19 cellular contexts compared by ENCODE assay signal in genomic region chr1:6461538-6462411, GRCh38. TPM values are rescaled to one million over a fixed set of nuclear protein-coding genes. Genes with fewer than 3 reads are reported as not detected.
DNase-seq lines count a peak whose midpoint lies in the region; ATAC-seq, FAIRE-seq and TF ChIP-seq lines count a peak whose summit lies in the region.
"Had no signal": no experiment of that assay in that cellular context is flagged by ENCODE, and none has a peak within 500 bp of the region (broad histone marks: within the 10 kb centered on the region; RNA-seq: fewer than 3 reads in every experiment).

No MANE protein-coding gene starts in this region.

- H3K4me1 ChIP-seq in CD8-positive, alpha-beta T cell (ENCODE audit: insufficient read depth, low read length) = peaks cover 55% of the 10 kb centered on the region
- peaks cover 21% of the 10 kb centered on the region for H3K4me1 ChIP-seq in HepG2 (ENCODE audit: insufficient read depth, low read length)
- H3K4me1 ChIP-seq: SJCRH30 had no signal

- no peak overlapping the region for H3K4me3 ChIP-seq in CD8-positive, alpha-beta T cell (ENCODE audit: low read depth, low read length)
- H3K4me3 ChIP-seq in HepG2 (replicated peaks in 1 of 3; ENCODE audit: insufficient read depth in 1 of 3, low read depth in 2 of 3, low read length in 3 of 3) = no peak overlapping the region
- H3K4me3 ChIP-seq: cardiac muscle cell, hepatocyte, SJCRH30 had no signal

- no peak overlapping the region for H3K4me2 ChIP-seq in HepG2 (ENCODE audit: low read depth, low read length)
- H3K4me2 ChIP-seq: hepatocyte had no signal

- H3K79me2 ChIP-seq in HepG2 (ENCODE audit: insufficient read depth, low read length) = no peaks in the 10 kb centered on the region
- H3K79me2 ChIP-seq: hepatocyte had no signal

- no peak for DNase-seq in T-helper 2 cell treated with Interferon-gamma antibody and Interleukin-4, amounts not matched to agents 5 μg/mL and 100 μg/mL, for 36 hours (ENCODE audit: low spot score)
- DNase-seq in T-helper 2 cell (no peak), HepG2 (ENCODE audit: low spot score) (no peak)
- DNase-seq in CD8-positive, alpha-beta T cell = no peak
- DNase-seq in activated T-helper 2 cell treated with anti-CD3 and anti-CD28 coated beads, Interferon-gamma antibody, Interleukin-2, Interleukin-4, amounts not matched to agents 10 μg/mL and 5 μg/mL and 100 μg/mL, durations not matched to agents 14 hours and 24 hours and 36 hours (ENCODE audit: low spot score) = no peak
- DNase-seq: 8988T, HFFc6, IMR-90, MV-4-11, OCI-M1, SJCRH30 had no signal

- H3K27me3 ChIP-seq in CD8-positive, alpha-beta T cell (ENCODE audit: insufficient read depth, low read length) = no peaks in the 10 kb centered on the region
- no peaks in the 10 kb centered on the region for H3K27me3 ChIP-seq in HepG2 (ENCODE audit: control insufficient read depth in 1 of 2, insufficient read depth in 2 of 2, low read length in 2 of 2)
- H3K27me3 ChIP-seq: hepatocyte, SJCRH30 had no signal

- no peak for FAIRE-seq in HepG2 (lab: Jason Lieb, UNC)

- TF ChIP-seq POLR2A in HepG2 (IDR thresholded peaks at IDR 0.05; ENCODE audit: insufficient read depth in 1 of 2, low read depth in 2 of 2, low read length in 2 of 2) = peak in 1 of 2 experiments; percentile 66; a peak in 2 of 4 replicates

- no peak for TF ChIP-seq EP300 in HepG2 (IDR thresholded peaks at IDR 0.05; ENCODE audit: low read depth in 2 of 2, low read length in 2 of 2)
- TF ChIP-seq EP300 in HepG2 (CRISPR knock-in tag; IDR thresholded peaks at IDR 0.05; ENCODE audit: borderline replicate concordance) = no peak

- intact Hi-C loops in CD8-positive, alpha-beta T cell (cut with DNase I, micrococcal nuclease) = loop anchor here in 1 of 2 experiments (2.0 kb wide), 2 partner anchors 13 to 29 kb away; partner anchors contain the start of gene PLEKHG5
- intact Hi-C loops in activated T-helper 2 cell treated with anti-CD3 and anti-CD28 coated beads, Interferon-gamma antibody, Interleukin-2, Interleukin-4, amounts not matched to agents 10 μg/mL and 5 μg/mL and 100 μg/mL, durations not matched to agents 14 hours and 24 hours and 36 hours (cut with micrococcal nuclease) = no loop called here
- intact Hi-C loops in HepG2 (cut with micrococcal nuclease; ENCODE audit: unreplicated experiment) = no loop called here

- no peak for TF ChIP-seq RAD21 in HepG2 (CRISPR knock-in tag; IDR thresholded peaks at IDR 0.05)

- no peak overlapping the region for H2AFZ ChIP-seq in HepG2 (ENCODE audit: low read length)
- H2AFZ ChIP-seq: hepatocyte had no signal

- H3K36me3 Mint-ChIP-seq in T-helper 2 cell treated with Interferon-gamma antibody and Interleukin-4, amounts not matched to agents 5 μg/mL and 100 μg/mL, for 36 hours (ENCODE audit: low read depth) = peaks cover 42% of the 10 kb centered on the region
- H3K36me3 Mint-ChIP-seq in CD8-positive, alpha-beta T cell = peaks cover 42% of the 10 kb centered on the region
- H3K36me3 Mint-ChIP-seq in activated T-helper 2 cell treated with anti-CD3 and anti-CD28 coated beads, Interferon-gamma antibody, Interleukin-2, Interleukin-4, amounts not matched to agents 10 μg/mL and 5 μg/mL and 100 μg/mL, durations not matched to agents 14 hours and 24 hours and 36 hours (ENCODE audit: low read depth) = peaks cover 42% of the 10 kb centered on the region

- H3K9me3 ChIP-seq in CD8-positive, alpha-beta T cell (ENCODE audit: low read length) = no peaks in the 10 kb centered on the region
- no peaks in the 10 kb centered on the region for H3K9me3 ChIP-seq in HepG2 (ENCODE audit: low read length)
- H3K9me3 ChIP-seq: SJCRH30 had no signal

- in situ Hi-C loops in HepG2 (cut with HindIII; ENCODE audit: extremely low pct_ligation_motif_present, low pct_unique_long_range_greater_than_20kb) = no loop called here

- H3K4me1 Mint-ChIP-seq in T-helper 2 cell treated with Interferon-gamma antibody and Interleukin-4, amounts not matched to agents 5 μg/mL and 100 μg/mL, for 36 hours (ENCODE audit: low read depth) = peaks cover 38% of the 10 kb centered on the region
- H3K4me1 Mint-ChIP-seq in CD8-positive, alpha-beta T cell (ENCODE audit: low read depth) = peaks cover 46% of the 10 kb centered on the region
- peaks cover 38% of the 10 kb centered on the region for H3K4me1 Mint-ChIP-seq in activated T-helper 2 cell treated with anti-CD3 and anti-CD28 coated beads, Interferon-gamma antibody, Interleukin-2, Interleukin-4, amounts not matched to agents 10 μg/mL and 5 μg/mL and 100 μg/mL, durations not matched to agents 14 hours and 24 hours and 36 hours (ENCODE audit: low read depth)

- peaks cover 12% of the 10 kb centered on the region for H3K27me3 Mint-ChIP-seq in T-helper 2 cell treated with Interferon-gamma antibody and Interleukin-4, amounts not matched to agents 5 μg/mL and 100 μg/mL, for 36 hours (ENCODE audit: low read depth)
- H3K27me3 Mint-ChIP-seq in CD8-positive, alpha-beta T cell (ENCODE audit: low read depth) = no peaks in the 10 kb centered on the region
- H3K27me3 Mint-ChIP-seq in activated T-helper 2 cell treated with anti-CD3 and anti-CD28 coated beads, Interferon-gamma antibody, Interleukin-2, Interleukin-4, amounts not matched to agents 10 μg/mL and 5 μg/mL and 100 μg/mL, durations not matched to agents 14 hours and 24 hours and 36 hours (ENCODE audit: low read depth) = peaks cover 8% of the 10 kb centered on the region

- TF ChIP-seq CTCF in CD8-positive, alpha-beta T cell (IDR thresholded peaks at IDR 0.05) = no peak
- no peak; the same call in 1 of the 2 replicates for TF ChIP-seq CTCF in HepG2 (CRISPR knock-in tag; IDR thresholded peaks at IDR 0.05)

- peak overlapping the region; percentile 60 for H3K4me3 Mint-ChIP-seq in T-helper 2 cell treated with Interferon-gamma antibody and Interleukin-4, amounts not matched to agents 5 μg/mL and 100 μg/mL, for 36 hours
- peak overlapping the region; percentile 61 for H3K4me3 Mint-ChIP-seq in CD8-positive, alpha-beta T cell
- peak overlapping the region; percentile 81 for H3K4me3 Mint-ChIP-seq in activated T-helper 2 cell treated with anti-CD3 and anti-CD28 coated beads, Interferon-gamma antibody, Interleukin-2, Interleukin-4, amounts not matched to agents 10 μg/mL and 5 μg/mL and 100 μg/mL, durations not matched to agents 14 hours and 24 hours and 36 hours (ENCODE audit: low read depth)
- H3K4me3 Mint-ChIP-seq: HFFc6, type B pancreatic cell had no signal

- no peak overlapping the region for H3K9ac ChIP-seq in HepG2 (ENCODE audit: insufficient read depth, low read depth, low read length)

- TSS peak; percentile 23 for BruUV-seq in HepG2 (replicated peaks; lab: Mats Ljungman, UMichigan)

- WGBS in HepG2 (ENCODE audit: low lambda C conversion rate) = 98% methylated on average over 40 of the region's 48 CpGs

- peak overlapping the region; percentile 85 for H3K27ac ChIP-seq in CD8-positive, alpha-beta T cell (ENCODE audit: low read depth, low read length)
- no peak overlapping the region for H3K27ac ChIP-seq in HepG2 (ENCODE audit: extremely low read length, insufficient read depth, low read length)
- H3K27ac ChIP-seq: C4-2B, cardiac muscle cell, hepatocyte, SJCRH30 had no signal

- ATAC-seq in CD8-positive, alpha-beta T cell = no peak
- no peak for ATAC-seq in HepG2
- ATAC-seq in HG03108 (IDR thresholded peaks at IDR 0.05; ENCODE audit: unreplicated experiment) = no peak
- ATAC-seq in GM18498 (IDR thresholded peaks at IDR 0.05; ENCODE audit: unreplicated experiment) = no peak
- ATAC-seq in HG03521 (IDR thresholded peaks at IDR 0.05; ENCODE audit: unreplicated experiment) = no peak

- peaks cover 22% of the 10 kb centered on the region for H3K36me3 ChIP-seq in CD8-positive, alpha-beta T cell (ENCODE audit: insufficient read depth, low read length)
- peaks cover 4 to 6% of the 10 kb centered on the region in 2 experiments; a peak in 2 of 5 replicates for H3K36me3 ChIP-seq in HepG2 (replicated peaks in 1 of 2; ENCODE audit: control insufficient read depth in 1 of 2, insufficient read depth in 2 of 2, low read length in 2 of 2)
- H3K36me3 ChIP-seq: cardiac muscle cell, SJCRH30 had no signal

- POLR2A ChIA-PET in CD8-positive, alpha-beta T cell (lab: Charles Lee) = interaction anchor here (0.8 to 1.3 kb wide), 3 partner anchors 10 to 118 kb away, joined by 3 to 4 read pairs (median 3); partner anchors contain the start of gene ZBTB48
- POLR2A ChIA-PET in HepG2 (lab: Yijun Ruan, JAX) = interaction anchor here (1.1 to 2.3 kb wide), 2 partner anchors 10 to 13 kb away, joined by 8 to 10 read pairs; no protein-coding TSS in a partner anchor

- H4K20me1 ChIP-seq in HepG2 (ENCODE audit: insufficient read depth, low read length) = peaks cover 6% of the 10 kb centered on the region; the same call in 1 of the 2 replicates

- H3K27ac Mint-ChIP-seq in T-helper 2 cell treated with Interferon-gamma antibody and Interleukin-4, amounts not matched to agents 5 μg/mL and 100 μg/mL, for 36 hours = peak overlapping the region; percentile 69
- H3K27ac Mint-ChIP-seq in CD8-positive, alpha-beta T cell = peak overlapping the region; percentile 92
- H3K27ac Mint-ChIP-seq in activated T-helper 2 cell treated with anti-CD3 and anti-CD28 coated beads, Interferon-gamma antibody, Interleukin-2, Interleukin-4, amounts not matched to agents 10 μg/mL and 5 μg/mL and 100 μg/mL, durations not matched to agents 14 hours and 24 hours and 36 hours = peak overlapping the region; percentile 87
- H3K27ac Mint-ChIP-seq: HFFc6, type B pancreatic cell had no signal

- H3K9me3 Mint-ChIP-seq in T-helper 2 cell treated with Interferon-gamma antibody and Interleukin-4, amounts not matched to agents 5 μg/mL and 100 μg/mL, for 36 hours = no peaks in the 10 kb centered on the region
- no peaks in the 10 kb centered on the region for H3K9me3 Mint-ChIP-seq in CD8-positive, alpha-beta T cell
- no peaks in the 10 kb centered on the region for H3K9me3 Mint-ChIP-seq in activated T-helper 2 cell treated with anti-CD3 and anti-CD28 coated beads, Interferon-gamma antibody, Interleukin-2, Interleukin-4, amounts not matched to agents 10 μg/mL and 5 μg/mL and 100 μg/mL, durations not matched to agents 14 hours and 24 hours and 36 hours
- H3K9me3 Mint-ChIP-seq: HFFc6, type B pancreatic cell had no signal

- CTCF ChIA-PET in CD8-positive, alpha-beta T cell (lab: Charles Lee) = interaction anchor here (0.9 to 2.8 kb wide), 4 partner anchors 11 to 39 kb away, joined by 3 to 13 read pairs (median 4); no protein-coding TSS in a partner anchor
- CTCF ChIA-PET in HepG2 (lab: Yijun Ruan, JAX; ENCODE audit: low intra/inter-chr PET ratio, low total read pairs) = no interaction called here

RNA-seq across cellular contexts. Expression of gene TNFRSF25, which starts 4.2 kb away (rescaled TPM):
- total RNA-seq in CD8-positive, alpha-beta T cell = 100 to 1,000 TPM; 178 to 185 TPM
- total RNA-seq in activated T-helper 2 cell treated with anti-CD3 and anti-CD28 coated beads, Interferon-gamma antibody, Interleukin-2, Interleukin-4, amounts not matched to agents 10 μg/mL and 5 μg/mL and 100 μg/mL, durations not matched to agents 14 hours and 24 hours and 36 hours = 88.0 and 89.7 TPM in 2 replicates
- total RNA-seq in HepG2 (2016; rRNA removed; fragmentation: Illumina TruSeq; extraction: Trizol) = 0.55 and 1.5 TPM in 2 replicates
- 0.40 and 0.44 TPM in 2 replicates for total RNA-seq in HepG2 (2016; cell fraction: cytosol; rRNA removed; fragmentation: Illumina TruSeq; extraction: Trizol; ENCODE audit: low read depth)
- total RNA-seq in HepG2 (2016; cell fraction: insoluble cytoplasmic fraction; rRNA removed; fragmentation: Illumina TruSeq; extraction: Trizol) = 0.13 and 0.97 TPM in 2 replicates
- total RNA-seq in HepG2 (2016; cell fraction: membrane; rRNA removed; fragmentation: Illumina TruSeq; extraction: Trizol) = 0.34 and 0.37 TPM in 2 replicates
- total RNA-seq in HepG2 (2016; cell fraction: nucleus; rRNA removed; fragmentation: Illumina TruSeq; extraction: Trizol) = 1.5 and 1.6 TPM in 2 replicates
- 1.4 and 1.6 TPM in 2 replicates for polyA plus RNA-seq in HepG2 (2011; rRNA removed)
- 0.47 and 0.64 TPM in 2 replicates for polyA plus RNA-seq in HepG2 (2011; cell fraction: cytosol; rRNA removed)
- 18.5 and 21.8 TPM in 2 replicates for polyA plus RNA-seq in HepG2 (2011; cell fraction: nucleus; rRNA removed)
- 3.9 and 4.6 TPM in 2 replicates for polyA plus RNA-seq in HepG2 (2012)
- polyA plus RNA-seq in HepG2 (2016; cell fraction: cytosol; fragmentation: Illumina TruSeq; extraction: Trizol; ENCODE audit: low read depth) = 0.43 TPM in 1 of 2 replicates, not detected in the other
- 0.17 and 0.44 TPM in 2 replicates for polyA plus RNA-seq in HepG2 (2016; cell fraction: insoluble cytoplasmic fraction; fragmentation: Illumina TruSeq; extraction: Trizol; ENCODE audit: low read depth)
- 0.17 TPM in 1 of 2 replicates, not detected in the other for polyA plus RNA-seq in HepG2 (2016; cell fraction: membrane; fragmentation: Illumina TruSeq; extraction: Trizol; ENCODE audit: low read depth)
- 5.2 and 7.0 TPM in 2 replicates for polyA plus RNA-seq in HepG2 (2016; cell fraction: nucleus; fragmentation: Illumina TruSeq; extraction: Trizol; ENCODE audit: insufficient read depth, low read depth)
- polyA minus RNA-seq in HepG2 (2011; rRNA and poly(A)+ RNA removed; ENCODE audit: low replicate concordance) = 0.68 and 1.8 TPM in 2 replicates
- polyA minus RNA-seq in HepG2 (2011; cell fraction: cytosol; rRNA and poly(A)+ RNA removed) = not detected in 2 replicates
- polyA minus RNA-seq in HepG2 (2011; cell fraction: nucleus; rRNA and poly(A)+ RNA removed) = 1.3 and 1.9 TPM in 2 replicates

RNA-seq across cellular contexts. Expression of gene PLEKHG5, which starts 29.7 kb away (rescaled TPM):
- 1 to 10 TPM; 4.0 to 5.0 TPM for total RNA-seq in CD8-positive, alpha-beta T cell
- total RNA-seq in activated T-helper 2 cell treated with anti-CD3 and anti-CD28 coated beads, Interferon-gamma antibody, Interleukin-2, Interleukin-4, amounts not matched to agents 10 μg/mL and 5 μg/mL and 100 μg/mL, durations not matched to agents 14 hours and 24 hours and 36 hours = 1.1 and 1.6 TPM in 2 replicates
- 1.9 and 3.5 TPM in 2 replicates for total RNA-seq in HepG2 (2016; rRNA removed; fragmentation: Illumina TruSeq; extraction: Trizol)
- total RNA-seq in HepG2 (2016; cell fraction: cytosol; rRNA removed; fragmentation: Illumina TruSeq; extraction: Trizol; ENCODE audit: low read depth) = 0.51 and 0.62 TPM in 2 replicates
- total RNA-seq in HepG2 (2016; cell fraction: insoluble cytoplasmic fraction; rRNA removed; fragmentation: Illumina TruSeq; extraction: Trizol) = 1.4 and 3.4 TPM in 2 replicates
- total RNA-seq in HepG2 (2016; cell fraction: membrane; rRNA removed; fragmentation: Illumina TruSeq; extraction: Trizol) = 0.99 and 1.2 TPM in 2 replicates
- 3.3 and 4.4 TPM in 2 replicates for total RNA-seq in HepG2 (2016; cell fraction: nucleus; rRNA removed; fragmentation: Illumina TruSeq; extraction: Trizol)
- 1.9 and 2.6 TPM in 2 replicates for polyA plus RNA-seq in HepG2 (2011; rRNA removed)
- polyA plus RNA-seq in HepG2 (2011; cell fraction: cytosol; rRNA removed) = 1.1 and 1.7 TPM in 2 replicates
- 17.2 and 22.8 TPM in 2 replicates for polyA plus RNA-seq in HepG2 (2011; cell fraction: nucleus; rRNA removed)
- polyA plus RNA-seq in HepG2 (2012) = 1.4 and 1.5 TPM in 2 replicates
- polyA plus RNA-seq in HepG2 (2016; cell fraction: cytosol; fragmentation: Illumina TruSeq; extraction: Trizol; ENCODE audit: low read depth) = 0.23 and 0.25 TPM in 2 replicates
- polyA plus RNA-seq in HepG2 (2016; cell fraction: insoluble cytoplasmic fraction; fragmentation: Illumina TruSeq; extraction: Trizol; ENCODE audit: low read depth) = 1.9 and 2.0 TPM in 2 replicates
- polyA plus RNA-seq in HepG2 (2016; cell fraction: membrane; fragmentation: Illumina TruSeq; extraction: Trizol; ENCODE audit: low read depth) = 0.45 and 0.71 TPM in 2 replicates
- 9.3 and 11.3 TPM in 2 replicates for polyA plus RNA-seq in HepG2 (2016; cell fraction: nucleus; fragmentation: Illumina TruSeq; extraction: Trizol; ENCODE audit: insufficient read depth, low read depth)
- polyA minus RNA-seq in HepG2 (2011; rRNA and poly(A)+ RNA removed; ENCODE audit: low replicate concordance) = 1.9 and 3.8 TPM in 2 replicates
- 1.4 TPM in 2 replicates for polyA minus RNA-seq in HepG2 (2011; cell fraction: cytosol; rRNA and poly(A)+ RNA removed)
- polyA minus RNA-seq in HepG2 (2011; cell fraction: nucleus; rRNA and poly(A)+ RNA removed) = 2.6 and 3.0 TPM in 2 replicates

RNA-seq across cellular contexts. Expression of gene ESPN, which starts 37.2 kb away (rescaled TPM):
- 1 to 10 TPM; 2.7 to 5.5 TPM for total RNA-seq in CD8-positive, alpha-beta T cell
- 0.87 and 1.0 TPM in 2 replicates for total RNA-seq in activated T-helper 2 cell treated with anti-CD3 and anti-CD28 coated beads, Interferon-gamma antibody, Interleukin-2, Interleukin-4, amounts not matched to agents 10 μg/mL and 5 μg/mL and 100 μg/mL, durations not matched to agents 14 hours and 24 hours and 36 hours
- 38.5 and 48.6 TPM in 2 replicates for total RNA-seq in HepG2 (2016; rRNA removed; fragmentation: Illumina TruSeq; extraction: Trizol)
- total RNA-seq in HepG2 (2016; cell fraction: cytosol; rRNA removed; fragmentation: Illumina TruSeq; extraction: Trizol; ENCODE audit: low read depth) = 15.9 and 20.3 TPM in 2 replicates
- 39.4 and 50.9 TPM in 2 replicates for total RNA-seq in HepG2 (2016; cell fraction: insoluble cytoplasmic fraction; rRNA removed; fragmentation: Illumina TruSeq; extraction: Trizol)
- 30.5 and 39.8 TPM in 2 replicates for total RNA-seq in HepG2 (2016; cell fraction: membrane; rRNA removed; fragmentation: Illumina TruSeq; extraction: Trizol)
- 25.3 and 27.5 TPM in 2 replicates for total RNA-seq in HepG2 (2016; cell fraction: nucleus; rRNA removed; fragmentation: Illumina TruSeq; extraction: Trizol)
- polyA plus RNA-seq in HepG2 (2011; rRNA removed) = 54.2 and 70.4 TPM in 2 replicates
- 65.1 and 100 TPM in 2 replicates for polyA plus RNA-seq in HepG2 (2011; cell fraction: cytosol; rRNA removed)
- 169 and 184 TPM in 2 replicates for polyA plus RNA-seq in HepG2 (2011; cell fraction: nucleus; rRNA removed)
- polyA plus RNA-seq in HepG2 (2012) = 112 and 113 TPM in 2 replicates
- 30.4 and 34.2 TPM in 2 replicates for polyA plus RNA-seq in HepG2 (2016; cell fraction: cytosol; fragmentation: Illumina TruSeq; extraction: Trizol; ENCODE audit: low read depth)
- polyA plus RNA-seq in HepG2 (2016; cell fraction: insoluble cytoplasmic fraction; fragmentation: Illumina TruSeq; extraction: Trizol; ENCODE audit: low read depth) = 72.8 and 91.0 TPM in 2 replicates
- polyA plus RNA-seq in HepG2 (2016; cell fraction: membrane; fragmentation: Illumina TruSeq; extraction: Trizol; ENCODE audit: low read depth) = 46.8 and 50.8 TPM in 2 replicates
- 64.4 and 66.2 TPM in 2 replicates for polyA plus RNA-seq in HepG2 (2016; cell fraction: nucleus; fragmentation: Illumina TruSeq; extraction: Trizol; ENCODE audit: insufficient read depth, low read depth)
- polyA minus RNA-seq in HepG2 (2011; rRNA and poly(A)+ RNA removed; ENCODE audit: low replicate concordance) = 1.7 and 92.7 TPM in 2 replicates
- polyA minus RNA-seq in HepG2 (2011; cell fraction: cytosol; rRNA and poly(A)+ RNA removed) = 102 and 107 TPM in 2 replicates
- 35.1 and 39.9 TPM in 2 replicates for polyA minus RNA-seq in HepG2 (2011; cell fraction: nucleus; rRNA and poly(A)+ RNA removed)
- total RNA-seq: HFFc6 had no signal

RNA-seq across cellular contexts. Expression of gene HES2, which starts 42.1 kb away (rescaled TPM):
- total RNA-seq in CD8-positive, alpha-beta T cell = not detected
- total RNA-seq in activated T-helper 2 cell treated with anti-CD3 and anti-CD28 coated beads, Interferon-gamma antibody, Interleukin-2, Interleukin-4, amounts not matched to agents 10 μg/mL and 5 μg/mL and 100 μg/mL, durations not matched to agents 14 hours and 24 hours and 36 hours = 0.21 and 0.51 TPM in 2 replicates
- 0.10 and 0.11 TPM in 2 replicates for total RNA-seq in HepG2 (2016; rRNA removed; fragmentation: Illumina TruSeq; extraction: Trizol)
- total RNA-seq in HepG2 (2016; cell fraction: cytosol; rRNA removed; fragmentation: Illumina TruSeq; extraction: Trizol; ENCODE audit: low read depth) = 0.30 TPM in 1 of 2 replicates, not detected in the other
- total RNA-seq in HepG2 (2016; cell fraction: insoluble cytoplasmic fraction; rRNA removed; fragmentation: Illumina TruSeq; extraction: Trizol) = 0.11 and 0.13 TPM in 2 replicates
- 0.07 and 0.28 TPM in 2 replicates for total RNA-seq in HepG2 (2016; cell fraction: membrane; rRNA removed; fragmentation: Illumina TruSeq; extraction: Trizol)
- 0.12 TPM in 1 of 2 replicates, not detected in the other for total RNA-seq in HepG2 (2016; cell fraction: nucleus; rRNA removed; fragmentation: Illumina TruSeq; extraction: Trizol)
- polyA plus RNA-seq in HepG2 (2011; rRNA removed) = 0.13 and 0.17 TPM in 2 replicates
- polyA plus RNA-seq in HepG2 (2011; cell fraction: cytosol; rRNA removed) = 0.09 and 0.15 TPM in 2 replicates
- polyA plus RNA-seq in HepG2 (2011; cell fraction: nucleus; rRNA removed) = 0.06 and 0.10 TPM in 2 replicates
- polyA plus RNA-seq in HepG2 (2012) = not detected in 2 replicates
- not detected in 2 replicates for polyA plus RNA-seq in HepG2 (2016; cell fraction: cytosol; fragmentation: Illumina TruSeq; extraction: Trizol; ENCODE audit: low read depth)
- polyA plus RNA-seq in HepG2 (2016; cell fraction: insoluble cytoplasmic fraction; fragmentation: Illumina TruSeq; extraction: Trizol; ENCODE audit: low read depth) = 0.05 TPM in 1 of 2 replicates, not detected in the other
- 0.03 TPM in 1 of 2 replicates, not detected in the other for polyA plus RNA-seq in HepG2 (2016; cell fraction: membrane; fragmentation: Illumina TruSeq; extraction: Trizol; ENCODE audit: low read depth)
- 0.11 and 0.14 TPM in 2 replicates for polyA plus RNA-seq in HepG2 (2016; cell fraction: nucleus; fragmentation: Illumina TruSeq; extraction: Trizol; ENCODE audit: insufficient read depth, low read depth)
- 0.02 and 1.8 TPM in 2 replicates for polyA minus RNA-seq in HepG2 (2011; rRNA and poly(A)+ RNA removed; ENCODE audit: low replicate concordance)
- not detected in 2 replicates for polyA minus RNA-seq in HepG2 (2011; cell fraction: cytosol; rRNA and poly(A)+ RNA removed)
- polyA minus RNA-seq in HepG2 (2011; cell fraction: nucleus; rRNA and poly(A)+ RNA removed) = 0.25 TPM in 1 of 2 replicates, not detected in the other
- total RNA-seq: cardiac muscle cell, IMR-90, sciatic nerve, SJCRH30 had no signal
- polyA plus RNA-seq: cardiac muscle cell, IMR-90 had no signal

Comparison
In these comparisons a context has a peak if more than half of its experiments do, and no peak if none do; other contexts are left out.
1. RNA of gene TNFRSF25, which starts 4.2 kb away (total RNA-seq): 178 to 185 TPM in CD8-positive, alpha-beta T cell and 88.0 to 89.7 TPM in activated T-helper 2 cell treated with anti-CD3 and anti-CD28 coated beads, Interferon-gamma antibody, Interleukin-2, Interleukin-4, amounts not matched to agents 10 μg/mL and 5 μg/mL and 100 μg/mL, durations not matched to agents 14 hours and 24 hours and 36 hours; 0.13 to 1.6 TPM in HepG2; every median in the first group is over 10 times any median in the second.
2. Peak in every context shown above with its lines, with median percentiles within 50 percentile points of each other: H3K27ac Mint-ChIP-seq and H3K4me3 Mint-ChIP-seq.